ENCODE assay signal across 13 cellular contexts in genomic region chrX:20594985-20595384, GRCh38.
DNase-seq lines count a peak whose midpoint lies in the region; ATAC-seq, FAIRE-seq and TF ChIP-seq lines count a peak whose summit lies in the region.
"Had no signal": no experiment of that assay in that cellular context is flagged by ENCODE, and none has a peak within 500 bp of the region (broad histone marks: within the 10 kb centered on the region; RNA-seq: fewer than 3 reads in every experiment).

No MANE protein-coding gene starts in this region.

- H3K27me3 ChIP-seq in WERI-Rb-1 (ENCODE audit: insufficient read depth, low read depth, severe bottlenecking) = peaks cover 11% of the 10 kb centered on the region
- H3K27me3 ChIP-seq: BLaER1 treated with 17β-estradiol and CSF1 and Interleukin-3, amounts not matched to agents 10 nM and 100 nM; tibial artery had no signal

- no peak overlapping the region for H3K4me3 ChIP-seq in WERI-Rb-1 (ENCODE audit: low read depth, low read length)
- H3K4me3 ChIP-seq: BLaER1 treated with 17β-estradiol and CSF1 and Interleukin-3, amounts not matched to agents 10 nM and 100 nM; tibial artery had no signal

- peak; percentile 55 for FAIRE-seq in GM12891 (lab: Jason Lieb, UNC)

- DNase-seq in A172 (ENCODE audit: low spot score) (peak; percentile 5), GM12891 (ENCODE audit: insufficient read length, low spot score) (no peak), WERI-Rb-1 (no peak), iPS DF 4.7 (ENCODE audit: extremely low read depth, low spot score) (peak; percentile 11), nucleus accumbens (lab: John Stamatoyannopoulos, UW) (no peak), SHP77 (lab: John Stamatoyannopoulos, UW) (no peak)
- DNase-seq: activated gamma-delta T cell, islet precursor cell, NCI-H1436, tibial artery had no signal

- no peak for TF ChIP-seq POLR2A in GM12891 (IDR thresholded peaks at IDR 0.05; ENCODE audit: low read depth, low read length)

- no peaks in the 10 kb centered on the region for H3K36me3 ChIP-seq in WERI-Rb-1
- H3K36me3 ChIP-seq: BLaER1 treated with 17β-estradiol and CSF1 and Interleukin-3, amounts not matched to agents 10 nM and 100 nM; tibial artery had no signal

- no peak overlapping the region for H3K27ac ChIP-seq in WERI-Rb-1
- H3K27ac ChIP-seq: BLaER1 treated with 17β-estradiol and CSF1 and Interleukin-3, amounts not matched to agents 10 nM and 100 nM; tibial artery had no signal

- ATAC-seq in esophagus mucosa = no peak
- no peak for ATAC-seq in HG03354 (IDR thresholded peaks at IDR 0.05; ENCODE audit: poor library complexity, severe bottlenecking, unreplicated experiment)

- TF ChIP-seq CTCF in WERI-Rb-1 (IDR thresholded peaks at IDR 0.05; ENCODE audit: low read depth, low read length) = peak; percentile 32; the same call in 1 of the 2 replicates

- H3K9me3 ChIP-seq in WERI-Rb-1 (ENCODE audit: severe bottlenecking) = no peaks in the 10 kb centered on the region
- H3K9me3 ChIP-seq: BLaER1 treated with 17β-estradiol and CSF1 and Interleukin-3, amounts not matched to agents 10 nM and 100 nM; tibial artery had no signal

TF ChIP-seq in GM12891, 5 proteins besides CTCF, POLR2A, EP300 and RAD21:
- TF ChIP-seq PAX5 (IDR thresholded peaks at IDR 0.05; ENCODE audit: insufficient read depth, low read length, severe bottlenecking) (no peak), POU2F2 (IDR thresholded peaks at IDR 0.05; ENCODE audit: low read depth, low read length) (no peak), TAF1 (IDR thresholded peaks at IDR 0.05; ENCODE audit: low read depth, low read length) (no peak), POLR2AphosphoS5 (IDR thresholded peaks at IDR 0.05; ENCODE audit: low read depth, low read length) (no peak), SPI1 (IDR thresholded peaks at IDR 0.05; ENCODE audit: low read depth, low read length) (no peak)

Comparison
In these comparisons a context has a peak if more than half of its experiments do, and no peak if none do; other contexts are left out.
1. DNase-seq: peak in A172 (single experiment) and iPS DF 4.7 (single experiment); none in GM12891 (single experiment), WERI-Rb-1 (single experiment), nucleus accumbens (0 of 56) and SHP77 (0 of 2).